ENCODE assay signal across 8 cellular contexts in the genomic region with DNA sequence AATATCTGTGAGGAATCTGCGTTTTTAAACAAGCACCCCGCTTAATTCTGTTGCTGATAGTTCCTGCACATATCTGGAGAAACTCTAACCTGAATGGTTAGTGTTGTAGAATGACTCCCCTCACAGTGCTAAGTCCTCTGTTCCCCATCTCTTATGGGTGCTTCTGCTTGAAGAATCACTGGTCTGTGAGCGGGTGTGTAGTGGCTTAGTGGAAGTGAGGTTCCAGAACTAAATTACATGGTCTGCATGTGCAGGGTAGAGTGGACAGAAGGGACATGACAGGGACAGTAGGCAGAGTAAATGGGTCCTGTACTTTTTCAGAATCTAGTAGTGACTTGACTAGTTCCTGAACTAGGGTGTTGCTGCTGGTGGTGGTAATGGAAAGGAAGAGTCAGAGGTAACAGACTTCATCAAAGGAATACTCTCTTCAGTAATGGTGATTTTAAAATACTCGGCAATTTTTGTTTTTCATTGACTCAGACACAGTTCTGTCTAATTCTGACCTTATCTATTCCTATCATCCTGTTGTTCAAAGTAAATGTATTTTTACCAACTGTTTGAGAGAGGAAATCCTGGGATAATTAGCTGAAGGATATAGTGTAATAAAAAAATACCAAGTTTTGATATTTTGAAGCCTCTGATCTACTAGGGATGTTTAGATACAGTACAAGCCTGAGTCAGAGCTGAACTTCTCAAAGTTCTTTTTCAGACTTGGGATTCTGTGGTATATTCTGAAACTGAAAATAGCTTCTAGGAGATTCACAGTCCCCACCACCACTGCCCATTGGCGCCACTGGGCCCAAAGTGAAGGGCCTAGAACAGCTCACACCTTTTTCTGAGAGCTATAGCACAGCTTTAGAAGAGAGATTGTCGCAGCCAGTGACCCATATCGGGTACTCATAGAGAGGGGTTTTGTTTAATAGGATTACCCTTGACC. TPM values are rescaled to one million over a fixed set of nuclear protein-coding genes. Genes with fewer than 3 reads are reported as not detected.
A peak's percentile ranks its signal among the peaks of the same experiment; 100 is the strongest.
DNase-seq lines count a peak whose midpoint lies in the region; ATAC-seq and TF ChIP-seq lines count a peak whose summit lies in the region.

No MANE protein-coding gene starts in this region.

- H3K27me3 Mint-ChIP-seq in CD14-positive monocyte (ENCODE audit: low read depth in 3 of 3): no peaks in the 10 kb centered on the region
- H3K27me3 Mint-ChIP-seq in activated naive CD8-positive, alpha-beta T cell treated with anti-CD3 and anti-CD28 coated beads, Interleukin-2, amount 10 ng/mL, durations not matched to agents 7 days and 5 days: no peaks in the 10 kb centered on the region

- DNase-seq in CD14-positive monocyte (ENCODE audit: low spot score) (no peak), smooth muscle cell (lab: John Stamatoyannopoulos, UW; ENCODE audit: unreplicated experiment) (no peak), esophagus muscularis mucosa (ENCODE audit: extremely low spot score) (no peak), NCI-H1092 (lab: John Stamatoyannopoulos, UW) (no peak)
- no peak for DNase-seq in activated naive CD8-positive, alpha-beta T cell treated with anti-CD3 and anti-CD28 coated beads, Interleukin-2, amount 10 ng/mL, durations not matched to agents 7 days and 5 days

- H3K4me2 ChIP-seq in smooth muscle cell: peak overlapping the region; percentile 52

- intact Hi-C loops in CD14-positive monocyte (cut with micrococcal nuclease) (no loop called here), esophagus muscularis mucosa (cut with DNase I) (no loop called here)

- peak; percentile 84 for ATAC-seq in GM19328 (IDR thresholded peaks at IDR 0.05; ENCODE audit: unreplicated experiment)
- peak; percentile 93 for ATAC-seq in HG03159 (IDR thresholded peaks at IDR 0.05; ENCODE audit: unreplicated experiment)
- peak; percentile 80 for ATAC-seq in activated naive CD8-positive, alpha-beta T cell treated with anti-CD3 and anti-CD28 coated beads, Interleukin-2, amount 10 ng/mL, durations not matched to agents 7 days and 5 days (ENCODE audit: low read depth)
- no peak for ATAC-seq in gastroesophageal sphincter

- peaks cover 98% of the 10 kb centered on the region for H4K20me1 ChIP-seq in smooth muscle cell (ENCODE audit: low read depth)

- TF ChIP-seq EP300 in esophagus muscularis mucosa (IDR thresholded peaks at IDR 0.05) (no peak), gastroesophageal sphincter (IDR thresholded peaks at IDR 0.05) (no peak)

- WGBS in smooth muscle cell (ENCODE audit: low lambda C conversion rate): 75% methylated on average over 7 of the region's 7 CpGs
- 94% methylated on average over 7 of the region's 7 CpGs for WGBS in esophagus muscularis mucosa
- 77 to 93% methylated on average over 6 of the region's 7 CpGs for WGBS in gastroesophageal sphincter (ENCODE audit: low coverage in 1 of 2), 2 donors

- TF ChIP-seq CTCF in CD14-positive monocyte (IDR thresholded peaks at IDR 0.05) (no peak), smooth muscle cell (IDR thresholded peaks at IDR 0.05; ENCODE audit: borderline replicate concordance, insufficient read depth, poor library complexity, severe bottlenecking) (no peak), esophagus muscularis mucosa (IDR thresholded peaks at IDR 0.05) (no peak), gastroesophageal sphincter (IDR thresholded peaks at IDR 0.05) (no peak)

- H3K27ac ChIP-seq in smooth muscle cell (ENCODE audit: low read depth): peak overlapping the region; percentile 93
- H3K27ac ChIP-seq in esophagus muscularis mucosa (replicated peaks in 1 of 4): no peak overlapping the region
- H3K27ac ChIP-seq in gastroesophageal sphincter: no peak overlapping the region

- H2AFZ ChIP-seq in smooth muscle cell (ENCODE audit: low read depth): no peak overlapping the region

- TF ChIP-seq POLR2A in esophagus muscularis mucosa (IDR thresholded peaks at IDR 0.05; ENCODE audit: low read depth) (no peak), gastroesophageal sphincter (IDR thresholded peaks at IDR 0.05) (no peak)

- H3K27me3 ChIP-seq in smooth muscle cell (ENCODE audit: low read depth): no peaks in the 10 kb centered on the region
- no peaks in the 10 kb centered on the region for H3K27me3 ChIP-seq in esophagus muscularis mucosa
- no peaks in the 10 kb centered on the region for H3K27me3 ChIP-seq in gastroesophageal sphincter

- H3K4me1 ChIP-seq in smooth muscle cell (ENCODE audit: low read depth) (peaks cover 39% of the 10 kb centered on the region), esophagus muscularis mucosa (peaks cover 55 to 63% (median 60%) of the 10 kb centered on the region in 4 donors), gastroesophageal sphincter (peaks cover 3 to 53% (median 9%) of the 10 kb centered on the region in 3 donors)

- peak overlapping the region; percentile 18 to 88 (median 81) for H3K27ac Mint-ChIP-seq in CD14-positive monocyte
- no peak overlapping the region for H3K27ac Mint-ChIP-seq in activated naive CD8-positive, alpha-beta T cell treated with anti-CD3 and anti-CD28 coated beads, Interleukin-2, amount 10 ng/mL, durations not matched to agents 7 days and 5 days

- peak overlapping the region; percentile 29 for H3K9ac ChIP-seq in smooth muscle cell (ENCODE audit: low read depth)

- peaks cover 62% of the 10 kb centered on the region for H3K4me1 Mint-ChIP-seq in CD14-positive monocyte
- H3K4me1 Mint-ChIP-seq in activated naive CD8-positive, alpha-beta T cell treated with anti-CD3 and anti-CD28 coated beads, Interleukin-2, amount 10 ng/mL, durations not matched to agents 7 days and 5 days: peaks cover 22% of the 10 kb centered on the region

- H3K9me3 Mint-ChIP-seq in CD14-positive monocyte: peaks cover 0 to 12% (median 2%) of the 10 kb centered on the region in 7 donors
- no peaks in the 10 kb centered on the region for H3K9me3 Mint-ChIP-seq in activated naive CD8-positive, alpha-beta T cell treated with anti-CD3 and anti-CD28 coated beads, Interleukin-2, amount 10 ng/mL, durations not matched to agents 7 days and 5 days

- H3K36me3 ChIP-seq in smooth muscle cell (ENCODE audit: low read depth): no peaks in the 10 kb centered on the region
- no peaks in the 10 kb centered on the region for H3K36me3 ChIP-seq in esophagus muscularis mucosa
- no peaks in the 10 kb centered on the region for H3K36me3 ChIP-seq in gastroesophageal sphincter

- H3K4me3 ChIP-seq in smooth muscle cell: no peak overlapping the region
- no peak overlapping the region for H3K4me3 ChIP-seq in esophagus muscularis mucosa
- H3K4me3 ChIP-seq in gastroesophageal sphincter: no peak overlapping the region

- H3K9me3 ChIP-seq in smooth muscle cell (replicated peaks; ENCODE audit: low read depth): no peaks in the 10 kb centered on the region
- H3K9me3 ChIP-seq in esophagus muscularis mucosa: no peaks in the 10 kb centered on the region
- H3K9me3 ChIP-seq in gastroesophageal sphincter: no peaks in the 10 kb centered on the region

- H3K4me3 Mint-ChIP-seq in CD14-positive monocyte: no peak overlapping the region
- H3K4me3 Mint-ChIP-seq in activated naive CD8-positive, alpha-beta T cell treated with anti-CD3 and anti-CD28 coated beads, Interleukin-2, amount 10 ng/mL, durations not matched to agents 7 days and 5 days: peak overlapping the region; percentile 1

- H3K79me2 ChIP-seq in smooth muscle cell (ENCODE audit: low read depth): peaks cover 99% of the 10 kb centered on the region

- POLR2A ChIA-PET in activated naive CD8-positive, alpha-beta T cell treated with anti-CD3 and anti-CD28 coated beads, Interleukin-2, amount 10 ng/mL, durations not matched to agents 7 days and 5 days (lab: Charles Lee): interaction anchor here (1.4 kb wide), 1 partner anchor 8 kb away, joined by 3 read pairs; no protein-coding TSS in a partner anchor

- H3K36me3 Mint-ChIP-seq in CD14-positive monocyte: peaks cover 6 to 16% of the 10 kb centered on the region in 2 donors
- peaks cover 2% of the 10 kb centered on the region for H3K36me3 Mint-ChIP-seq in activated naive CD8-positive, alpha-beta T cell treated with anti-CD3 and anti-CD28 coated beads, Interleukin-2, amount 10 ng/mL, durations not matched to agents 7 days and 5 days

- peaks cover 55% of the 10 kb centered on the region for H3F3A ChIP-seq in smooth muscle cell (ENCODE audit: low read depth)

RNA-seq across cellular contexts. Expression of gene FNDC3B, which starts 55.5 kb away (rescaled TPM):
- 10 to 100 TPM; 25.7 to 36.1 TPM for polyA plus RNA-seq in CD14-positive monocyte
- 10 to 100 TPM; 15.8 to 16.3 TPM for total RNA-seq in activated naive CD8-positive, alpha-beta T cell treated with anti-CD3 and anti-CD28 coated beads, Interleukin-2, amount 10 ng/mL, durations not matched to agents 7 days and 5 days
- 265 and 294 TPM in 2 replicates for total RNA-seq in smooth muscle cell
- 149 and 161 TPM in 2 replicates for polyA plus RNA-seq in smooth muscle cell
- 10 to 100 TPM; 59.8 to 72.6 (median 65.6) TPM for total RNA-seq in esophagus muscularis mucosa
- total RNA-seq in gastroesophageal sphincter: 10 to 100 TPM; 53.1 to 97.2 (median 70.8) TPM
